ENCODE assay signal across 19 cellular contexts in the genomic region with DNA sequence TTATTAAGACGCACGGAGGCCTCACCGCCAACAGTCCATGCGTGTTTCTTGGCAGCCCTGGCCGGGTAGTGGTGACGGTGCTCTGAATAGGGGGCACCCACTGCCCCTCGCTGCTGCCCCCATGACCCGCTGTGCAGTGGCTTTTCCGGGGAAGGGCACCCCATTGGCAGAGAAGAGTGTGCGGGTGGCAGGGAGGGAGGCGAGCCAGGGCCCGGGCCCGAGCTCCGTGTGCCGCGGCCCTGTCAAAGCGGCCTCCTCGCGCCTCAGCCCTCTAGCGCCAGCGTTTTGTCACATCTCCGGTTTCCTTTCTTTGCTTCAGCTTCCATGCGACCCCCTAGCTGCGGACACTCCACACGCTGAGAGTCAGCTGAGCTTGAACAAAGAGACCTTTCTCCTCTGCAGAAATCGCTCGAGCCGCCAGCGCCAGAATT.
A peak's percentile ranks its signal among the peaks of the same experiment; 100 is the strongest.
DNase-seq lines count a peak whose midpoint lies in the region; ATAC-seq and TF ChIP-seq lines count a peak whose summit lies in the region.
"Had no signal": no experiment of that assay in that cellular context is flagged by ENCODE, and none has a peak within 500 bp of the region (broad histone marks: within the 10 kb centered on the region; RNA-seq: fewer than 3 reads in every experiment).

No MANE protein-coding gene starts in this region.

- no peak overlapping the region for H3K4me3 Mint-ChIP-seq in mesothelial cell of epicardium

- H3K36me3 Mint-ChIP-seq in mesothelial cell of epicardium = no peaks in the 10 kb centered on the region

- ATAC-seq in HG02981 (IDR thresholded peaks at IDR 0.05; ENCODE audit: unreplicated experiment) (no peak), HG02798 (IDR thresholded peaks at IDR 0.05; ENCODE audit: poor library complexity, unreplicated experiment) (no peak)

- TF ChIP-seq CTCF in mesothelial cell of epicardium (IDR thresholded peaks at IDR 0.05; ENCODE audit: unreplicated experiment) = no peak

- H3K27ac Mint-ChIP-seq in mesothelial cell of epicardium = no peak overlapping the region

- H3K9me3 Mint-ChIP-seq in mesothelial cell of epicardium = peaks cover 5% of the 10 kb centered on the region

- peaks cover 34% of the 10 kb centered on the region for H3K27me3 Mint-ChIP-seq in mesothelial cell of epicardium (ENCODE audit: low read depth)

- DNase-seq in RPMI7951 (ENCODE audit: low read depth) (peak; percentile 2), epidermal melanocyte (ENCODE audit: insufficient read length, low spot score) (peak; percentile 40), left kidney (ENCODE audit: low read depth, low spot score) (peak; percentile 94), retina (peak; percentile 80), mesothelial cell of epicardium (ENCODE audit: low spot score in 2 of 2, unreplicated experiment in 2 of 2) (no peak)
- DNase-seq in stimulated activated CD4-positive, alpha-beta T cell treated with anti-CD3 and anti-CD28 coated beads, Interleukin-15, amount 100 ng/mL, for 24 hours = no peak
- DNase-seq: activated CD8-positive, alpha-beta memory T cell treated with anti-CD3 and anti-CD28 coated beads, Interleukin-2, amount 50 U/mL, for 4 hours; activated gamma-delta T cell treated with Interleukin-2 at 50 U/mL for 16 hours; glutamatergic neuron; HCEC 1CT; left ventricle myocardium inferior; NCI-H1694; NCI-H510A treated with DMSO at 0.1 percent for 48 hours; SIG-M5; stimulated activated CD4-positive, alpha-beta T cell treated with anti-CD3 and anti-CD28 coated beads, Interleukin-4, amount 100 ng/mL, for 1 hour; T-helper 2 cell; tibial artery had no signal

- H3K4me1 Mint-ChIP-seq in mesothelial cell of epicardium = peaks cover 2% of the 10 kb centered on the region

Comparison
In these comparisons a context has a peak if more than half of its experiments do, and no peak if none do; other contexts are left out.
1. DNase-seq: peak in RPMI7951 (single experiment), epidermal melanocyte (single experiment), left kidney (single experiment) and retina (single experiment); none in mesothelial cell of epicardium (0 of 2) and stimulated activated CD4-positive, alpha-beta T cell treated with anti-CD3 and anti-CD28 coated beads, Interleukin-15, amount 100 ng/mL, for 24 hours (single experiment).